ENCODE assay signal across 8 cellular contexts in the genomic region with DNA sequence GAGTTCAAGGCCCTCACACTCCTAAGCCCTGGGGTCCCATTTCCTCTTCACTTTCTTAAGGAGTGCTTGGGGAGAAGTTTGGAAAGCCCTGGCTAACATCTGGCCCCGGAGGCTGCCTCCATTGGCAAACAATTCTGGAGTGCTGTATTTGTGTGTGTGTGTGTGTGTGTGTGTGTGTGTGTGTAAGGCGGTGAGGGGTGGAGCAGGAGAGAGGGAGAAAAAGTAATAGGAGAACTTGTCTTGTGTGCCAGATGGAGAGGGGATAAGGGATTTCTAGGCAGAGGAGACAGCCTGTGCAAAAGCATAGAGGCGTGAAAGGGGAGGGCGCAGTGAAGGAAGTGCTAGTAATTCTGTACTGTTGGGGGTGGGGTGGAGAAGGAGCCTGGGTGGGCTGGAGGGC. TPM values are rescaled to one million over a fixed set of nuclear protein-coding genes. Genes with fewer than 3 reads are reported as not detected.
DNase-seq lines count a peak whose midpoint lies in the region; TF ChIP-seq lines count a peak whose summit lies in the region.

No MANE protein-coding gene starts in this region.

- peaks cover 11 to 19% of the 10 kb centered on the region in 2 experiments for H3K36me3 ChIP-seq in mesenchymal stem cell (ENCODE audit: control insufficient read depth in 1 of 2, insufficient read depth in 2 of 2, low read depth in 1 of 2, low read length in 2 of 2)

- in situ Hi-C loops in astrocyte of the cerebellum (cut with HindIII; ENCODE audit: low sequenced_read_pairs): no loop called here

- H3K4me2 ChIP-seq in mesenchymal stem cell (ENCODE audit: low read length, poor library complexity, severe bottlenecking): peak overlapping the region; percentile 84

- intact Hi-C loops in head of caudate nucleus (cut with DNase I): loop anchor here (10.0 kb wide), 1 partner anchor 72 kb away; the partner anchor contains the start of gene ZNF362

- H2BK15ac ChIP-seq in mesenchymal stem cell (ENCODE audit: low read depth, poor library complexity, severe bottlenecking): no peak overlapping the region

- H4K91ac ChIP-seq in mesenchymal stem cell (ENCODE audit: low read length): no peak overlapping the region

- H3K27me3 ChIP-seq in mesenchymal stem cell (ENCODE audit: control insufficient read depth in 1 of 2, insufficient read depth in 1 of 2, low read length in 2 of 2): peaks cover 0 to 21% of the 10 kb centered on the region in 2 experiments

- no peak overlapping the region for H3K14ac ChIP-seq in mesenchymal stem cell (ENCODE audit: low read length in 2 of 2)

- peaks cover 4% of the 10 kb centered on the region for H3K79me1 ChIP-seq in mesenchymal stem cell (replicated peaks; ENCODE audit: low read length, poor library complexity, severe bottlenecking)

- H4K8ac ChIP-seq in mesenchymal stem cell (ENCODE audit: low read length): no peak overlapping the region

- no peak overlapping the region for H3K4ac ChIP-seq in mesenchymal stem cell (ENCODE audit: low read depth in 1 of 2, low read length in 2 of 2)

- H3K4me3 ChIP-seq in astrocyte of the cerebellum (ENCODE audit: low read depth, low read length) (peak overlapping the region; percentile 76), mesenchymal stem cell (ENCODE audit: insufficient read depth in 1 of 2, low read depth in 1 of 2, low read length in 2 of 2) (peak overlapping the region in 1 of 2 experiments; percentile 87)

- H3K9me3 ChIP-seq in mesenchymal stem cell (ENCODE audit: control insufficient read depth, low read length): no peaks in the 10 kb centered on the region

- H3K18ac ChIP-seq in mesenchymal stem cell (ENCODE audit: low read depth in 1 of 2, low read length in 2 of 2): peak overlapping the region; percentile 4 to 52

- TF ChIP-seq CTCF in astrocyte of the cerebellum (IDR thresholded peaks at IDR 0.05; ENCODE audit: low read depth, low read length, missing control alignments): no peak

- peak overlapping the region; percentile 32 for H2AFZ ChIP-seq in mesenchymal stem cell (ENCODE audit: low read depth, low read length)

- DNase-seq in DMS 273 (lab: John Stamatoyannopoulos, UW; ENCODE audit: unreplicated experiment) (peak; percentile 95), NCI-H187 treated with DMSO at 0.1 percent for 48 hours (lab: John Stamatoyannopoulos, UW) (peak; percentile 72), astrocyte of the cerebellum (ENCODE audit: low read depth) (no peak), mesenchymal stem cell (peak; percentile 69), head of caudate nucleus (no peak), HuH-7.5 (ENCODE audit: low spot score) (no peak), NCI-H226 (no peak)
- DNase-seq in activated CD4-positive, alpha-beta T cell treated with anti-CD3 and anti-CD28 coated beads, Interleukin-2, amount 50 U/mL, for 1 hour: no peak

- peaks cover 28% of the 10 kb centered on the region for H3K4me1 ChIP-seq in mesenchymal stem cell (ENCODE audit: control insufficient read depth, insufficient read depth, low read depth, low read length)

- no peak overlapping the region for H3K23ac ChIP-seq in mesenchymal stem cell (ENCODE audit: low read length in 2 of 2)

- H2BK120ac ChIP-seq in mesenchymal stem cell (ENCODE audit: low read depth, low read length): peak overlapping the region; percentile 64

- peak overlapping the region in 1 of 2 experiments; percentile 37 for H2BK12ac ChIP-seq in mesenchymal stem cell (ENCODE audit: low read length in 2 of 2)

- WGBS in mesenchymal stem cell: 43% methylated on average over 4 of the region's 4 CpGs

- peak overlapping the region; percentile 60 for H3K9ac ChIP-seq in mesenchymal stem cell (ENCODE audit: low read length)

- H2BK5ac ChIP-seq in mesenchymal stem cell (ENCODE audit: low read depth, low read length, poor library complexity, severe bottlenecking): peak overlapping the region; percentile 33

- peak overlapping the region; percentile 88 for H3K27ac ChIP-seq in mesenchymal stem cell (ENCODE audit: low read length, poor library complexity, severe bottlenecking)

- H2AK5ac ChIP-seq in mesenchymal stem cell (ENCODE audit: low read length, severe bottlenecking): peak overlapping the region; percentile 77

RNA-seq across cellular contexts. Expression of gene TRIM62, which starts 0.6 kb away (rescaled TPM):
- 10.9 TPM for polyA plus RNA-seq in mesenchymal stem cell (2013, experiment 1 of 2)
- polyA plus RNA-seq in mesenchymal stem cell (2013, experiment 2 of 2): 10.9 TPM

Comparison
In these comparisons a context has a peak if more than half of its experiments do, and no peak if none do; other contexts are left out.
1. DNase-seq: peak in DMS 273 (single experiment), NCI-H187 treated with DMSO at 0.1 percent for 48 hours (single experiment) and mesenchymal stem cell (single experiment); none in astrocyte of the cerebellum (single experiment), head of caudate nucleus (0 of 42), activated CD4-positive, alpha-beta T cell treated with anti-CD3 and anti-CD28 coated beads, Interleukin-2, amount 50 U/mL, for 1 hour (single experiment), HuH-7.5 (single experiment) and NCI-H226 (single experiment).